Comparison of ENCODE assay signal across 9 cellular contexts in genomic region chr15:77966540-77967290, GRCh38.
DNase-seq lines count a peak whose midpoint lies in the region; ATAC-seq and TF ChIP-seq lines count a peak whose summit lies in the region.
"Had no signal": no experiment of that assay in that cellular context is flagged by ENCODE, and none has a peak within 500 bp of the region (broad histone marks: within the 10 kb centered on the region; RNA-seq: fewer than 3 reads in every experiment).

No MANE protein-coding gene starts in this region.

- H3K4me1 Mint-ChIP-seq in stimulated activated naive CD8-positive, alpha-beta T cell treated with anti-CD3 and anti-CD28 coated beads, Interleukin-15, amount 100 ng/mL, for 72 hours = no peaks in the 10 kb centered on the region

- no peak overlapping the region for H3K27ac ChIP-seq in dorsolateral prefrontal cortex
- H3K27ac ChIP-seq: BLaER1 treated with 17β-estradiol and CSF1 and Interleukin-3, amounts not matched to agents 10 nM and 100 nM had no signal

- H3K9me3 Mint-ChIP-seq in stimulated activated naive CD8-positive, alpha-beta T cell treated with anti-CD3 and anti-CD28 coated beads, Interleukin-15, amount 100 ng/mL, for 72 hours = no peaks in the 10 kb centered on the region

- no peaks in the 10 kb centered on the region for H3K27me3 Mint-ChIP-seq in stimulated activated naive CD8-positive, alpha-beta T cell treated with anti-CD3 and anti-CD28 coated beads, Interleukin-15, amount 100 ng/mL, for 72 hours

- DNase-seq in NCI-H1092 treated with DMSO at 0.1 percent for 48 hours (lab: John Stamatoyannopoulos, UW) (peak; percentile 34), NCI-H1092 (lab: John Stamatoyannopoulos, UW) (no peak), M059J (ENCODE audit: low read depth) (peak; percentile 43), dorsolateral prefrontal cortex (peak in 7 of 10 donors; percentile 44 to 75 (median 64)), medulla oblongata (ENCODE audit: extremely low spot score) (peak; percentile 65), SK-N-DZ (ENCODE audit: low spot score) (no peak)
- peak; percentile 48 to 60 for DNase-seq in activated CD4-positive, alpha-beta T cell treated with anti-CD3 and anti-CD28 coated beads for 4 hours
- peak in 1 of 2 donors; percentile 39 for DNase-seq in stimulated activated naive CD8-positive, alpha-beta T cell treated with anti-CD3 and anti-CD28 coated beads, Interleukin-15, amount 100 ng/mL, for 72 hours

- peak; percentile 60 for ATAC-seq in stimulated activated naive CD8-positive, alpha-beta T cell treated with anti-CD3 and anti-CD28 coated beads, Interleukin-15, amount 100 ng/mL, for 72 hours

- H3K27me3 ChIP-seq in dorsolateral prefrontal cortex = no peaks in the 10 kb centered on the region

- no peak overlapping the region for H3K27ac Mint-ChIP-seq in stimulated activated naive CD8-positive, alpha-beta T cell treated with anti-CD3 and anti-CD28 coated beads, Interleukin-15, amount 100 ng/mL, for 72 hours

- H3K4me3 Mint-ChIP-seq in stimulated activated naive CD8-positive, alpha-beta T cell treated with anti-CD3 and anti-CD28 coated beads, Interleukin-15, amount 100 ng/mL, for 72 hours = no peak overlapping the region

- H3K4me3 ChIP-seq in dorsolateral prefrontal cortex = no peak overlapping the region
- H3K4me3 ChIP-seq: BLaER1 treated with 17β-estradiol and CSF1 and Interleukin-3, amounts not matched to agents 10 nM and 100 nM had no signal

- intact Hi-C loops in dorsolateral prefrontal cortex (cut with DNase I) = loop anchor here (2.0 to 10.0 kb wide), 4 partner anchors 41 to 276 kb away; partner anchors contain the start of gene TBC1D2B (in 1 of the 2)

- peak; percentile 70 to 97 (median 89) for TF ChIP-seq CTCF in dorsolateral prefrontal cortex (IDR thresholded peaks at IDR 0.05 in 54 of 56, conservative IDR thresholded peaks at IDR 0.05 in 2 of 56; ENCODE audit: low read depth in 1 of 56, partially characterized antibody in 56 of 56)

Comparison
In these comparisons a context has a peak if more than half of its experiments do, and no peak if none do; other contexts are left out.
1. DNase-seq: peak in NCI-H1092 treated with DMSO at 0.1 percent for 48 hours (single experiment), M059J (single experiment), activated CD4-positive, alpha-beta T cell treated with anti-CD3 and anti-CD28 coated beads for 4 hours (2 of 2), dorsolateral prefrontal cortex (7 of 10) and medulla oblongata (single experiment); none in NCI-H1092 (single experiment) and SK-N-DZ (single experiment).